In the genomic region with DNA sequence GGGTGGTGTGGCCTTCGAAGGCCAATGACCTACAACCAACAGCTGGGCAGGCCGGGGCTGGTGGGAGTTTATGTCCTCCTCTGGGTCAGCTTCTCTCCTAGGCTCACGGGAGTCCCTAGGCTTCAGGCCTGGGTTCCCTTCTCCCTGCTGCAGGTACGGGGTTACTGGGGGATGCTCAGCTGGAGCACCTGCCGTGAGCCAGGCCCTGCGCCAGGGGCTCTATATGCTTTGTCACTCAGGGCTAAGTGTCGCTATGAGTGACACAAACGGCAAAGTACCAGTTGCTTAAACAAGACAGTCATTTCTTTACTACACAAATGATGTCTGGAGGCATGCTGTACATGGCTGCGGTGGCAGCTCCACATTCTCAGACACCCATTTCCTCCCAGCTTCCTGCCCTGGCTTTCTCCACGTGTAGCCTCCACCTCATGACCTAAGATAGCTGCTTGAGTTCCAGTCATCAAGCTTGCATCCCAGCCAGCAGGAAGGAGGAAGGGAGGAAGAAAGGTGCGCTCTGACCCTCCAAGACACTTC, we compare ENCODE assay signal across 1 cellular context.
TF ChIP-seq lines count a peak whose summit lies in the region.

No MANE protein-coding gene starts in this region.

TF ChIP-seq in SK-N-SH treated with all-trans-retinoic acid at 6 μM for 48 hours, 23 proteins besides CTCF, POLR2A, EP300 and RAD21 (continued from another document):
- TF ChIP-seq, protein P1, sequence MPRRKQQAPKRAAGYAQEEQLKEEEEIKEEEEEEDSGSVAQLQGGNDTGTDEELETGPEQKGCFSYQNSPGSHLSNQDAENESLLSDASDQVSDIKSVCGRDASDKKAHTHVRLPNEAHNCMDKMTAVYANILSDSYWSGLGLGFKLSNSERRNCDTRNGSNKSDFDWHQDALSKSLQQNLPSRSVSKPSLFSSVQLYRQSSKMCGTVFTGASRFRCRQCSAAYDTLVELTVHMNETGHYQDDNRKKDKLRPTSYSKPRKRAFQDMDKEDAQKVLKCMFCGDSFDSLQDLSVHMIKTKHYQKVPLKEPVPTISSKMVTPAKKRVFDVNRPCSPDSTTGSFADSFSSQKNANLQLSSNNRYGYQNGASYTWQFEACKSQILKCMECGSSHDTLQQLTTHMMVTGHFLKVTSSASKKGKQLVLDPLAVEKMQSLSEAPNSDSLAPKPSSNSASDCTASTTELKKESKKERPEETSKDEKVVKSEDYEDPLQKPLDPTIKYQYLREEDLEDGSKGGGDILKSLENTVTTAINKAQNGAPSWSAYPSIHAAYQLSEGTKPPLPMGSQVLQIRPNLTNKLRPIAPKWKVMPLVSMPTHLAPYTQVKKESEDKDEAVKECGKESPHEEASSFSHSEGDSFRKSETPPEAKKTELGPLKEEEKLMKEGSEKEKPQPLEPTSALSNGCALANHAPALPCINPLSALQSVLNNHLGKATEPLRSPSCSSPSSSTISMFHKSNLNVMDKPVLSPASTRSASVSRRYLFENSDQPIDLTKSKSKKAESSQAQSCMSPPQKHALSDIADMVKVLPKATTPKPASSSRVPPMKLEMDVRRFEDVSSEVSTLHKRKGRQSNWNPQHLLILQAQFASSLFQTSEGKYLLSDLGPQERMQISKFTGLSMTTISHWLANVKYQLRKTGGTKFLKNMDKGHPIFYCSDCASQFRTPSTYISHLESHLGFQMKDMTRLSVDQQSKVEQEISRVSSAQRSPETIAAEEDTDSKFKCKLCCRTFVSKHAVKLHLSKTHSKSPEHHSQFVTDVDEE (CRISPR knock-in tag; IDR thresholded peaks at IDR 0.05) = no peak
- TF ChIP-seq ISL1 (CRISPR knock-in tag; IDR thresholded peaks at IDR 0.05) (no peak), ESRRG (CRISPR knock-in tag; IDR thresholded peaks at IDR 0.05) (no peak), ARNTL (CRISPR knock-in tag; IDR thresholded peaks at IDR 0.05; ENCODE audit: borderline replicate concordance, low read depth) (no peak), TOX (CRISPR knock-in tag; IDR thresholded peaks at IDR 0.05; ENCODE audit: borderline replicate concordance) (no peak), PPARA (CRISPR knock-in tag; IDR thresholded peaks at IDR 0.05; ENCODE audit: borderline replicate concordance) (no peak), OSR1 (CRISPR knock-in tag; IDR thresholded peaks at IDR 0.05) (no peak), ZFP30 (CRISPR knock-in tag; IDR thresholded peaks at IDR 0.05) (no peak), TCF4 (CRISPR knock-in tag; IDR thresholded peaks at IDR 0.05; ENCODE audit: borderline replicate concordance) (no peak), ZFP3 (CRISPR knock-in tag; IDR thresholded peaks at IDR 0.05) (no peak), ZNF565 (CRISPR knock-in tag; conservative IDR thresholded peaks at IDR 0.05; ENCODE audit: low read depth) (no peak), CSDC2 (CRISPR knock-in tag; IDR thresholded peaks at IDR 0.05) (no peak), GLIS3 (CRISPR knock-in tag; IDR thresholded peaks at IDR 0.05) (no peak), ZNF70 (CRISPR knock-in tag; IDR thresholded peaks at IDR 0.05) (no peak), BACH2 (CRISPR knock-in tag; IDR thresholded peaks at IDR 0.05; ENCODE audit: borderline replicate concordance) (no peak)
- TF ChIP-seq, protein P2, sequence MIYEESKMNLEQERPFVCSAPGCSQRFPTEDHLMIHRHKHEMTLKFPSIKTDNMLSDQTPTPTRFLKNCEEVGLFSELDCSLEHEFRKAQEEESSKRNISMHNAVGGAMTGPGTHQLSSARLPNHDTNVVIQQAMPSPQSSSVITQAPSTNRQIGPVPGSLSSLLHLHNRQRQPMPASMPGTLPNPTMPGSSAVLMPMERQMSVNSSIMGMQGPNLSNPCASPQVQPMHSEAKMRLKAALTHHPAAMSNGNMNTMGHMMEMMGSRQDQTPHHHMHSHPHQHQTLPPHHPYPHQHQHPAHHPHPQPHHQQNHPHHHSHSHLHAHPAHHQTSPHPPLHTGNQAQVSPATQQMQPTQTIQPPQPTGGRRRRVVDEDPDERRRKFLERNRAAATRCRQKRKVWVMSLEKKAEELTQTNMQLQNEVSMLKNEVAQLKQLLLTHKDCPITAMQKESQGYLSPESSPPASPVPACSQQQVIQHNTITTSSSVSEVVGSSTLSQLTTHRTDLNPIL (CRISPR knock-in tag; IDR thresholded peaks at IDR 0.05; ENCODE audit: low read depth) = no peak
- TF ChIP-seq, protein P3, sequence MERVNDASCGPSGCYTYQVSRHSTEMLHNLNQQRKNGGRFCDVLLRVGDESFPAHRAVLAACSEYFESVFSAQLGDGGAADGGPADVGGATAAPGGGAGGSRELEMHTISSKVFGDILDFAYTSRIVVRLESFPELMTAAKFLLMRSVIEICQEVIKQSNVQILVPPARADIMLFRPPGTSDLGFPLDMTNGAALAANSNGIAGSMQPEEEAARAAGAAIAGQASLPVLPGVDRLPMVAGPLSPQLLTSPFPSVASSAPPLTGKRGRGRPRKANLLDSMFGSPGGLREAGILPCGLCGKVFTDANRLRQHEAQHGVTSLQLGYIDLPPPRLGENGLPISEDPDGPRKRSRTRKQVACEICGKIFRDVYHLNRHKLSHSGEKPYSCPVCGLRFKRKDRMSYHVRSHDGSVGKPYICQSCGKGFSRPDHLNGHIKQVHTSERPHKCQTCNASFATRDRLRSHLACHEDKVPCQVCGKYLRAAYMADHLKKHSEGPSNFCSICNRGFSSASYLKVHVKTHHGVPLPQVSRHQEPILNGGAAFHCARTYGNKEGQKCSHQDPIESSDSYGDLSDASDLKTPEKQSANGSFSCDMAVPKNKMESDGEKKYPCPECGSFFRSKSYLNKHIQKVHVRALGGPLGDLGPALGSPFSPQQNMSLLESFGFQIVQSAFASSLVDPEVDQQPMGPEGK (CRISPR knock-in tag; IDR thresholded peaks at IDR 0.05; ENCODE audit: borderline replicate concordance) = no peak
